ENCODE assay signal across 26 cellular contexts in genomic region chr3:178043084-178043483, GRCh38.
"Had no signal": no experiment of that assay in that cellular context is flagged by ENCODE, and none has a peak within 500 bp of the region (broad histone marks: within the 10 kb centered on the region; RNA-seq: fewer than 3 reads in every experiment).

No MANE protein-coding gene starts in this region.

- H3K4me3 ChIP-seq: gastroesophageal sphincter, heart left ventricle, mucosa of descending colon, right lobe of liver, skin epidermis, tibial nerve had no signal

- H3K36me3 ChIP-seq: gastroesophageal sphincter, heart left ventricle, right lobe of liver, tibial nerve had no signal

- H3K9me3 ChIP-seq: gastroesophageal sphincter, heart left ventricle, mucosa of descending colon, right lobe of liver, tibial nerve had no signal

- DNase-seq: activated CD4-positive, alpha-beta memory T cell treated with anti-CD3 and anti-CD28 coated beads for 36 hours; activated CD4-positive, alpha-beta T cell treated with anti-CD3 and anti-CD28 coated beads for 4 hours; activated CD4-positive, CD25-positive, alpha-beta regulatory T cell; activated effector memory CD4-positive, alpha-beta T cell treated with Interleukin-2 at 50 U/mL for 16 hours; activated naive CD4-positive, alpha-beta T cell treated with anti-CD3 and anti-CD28 coated beads for 36 hours; activated naive CD8-positive, alpha-beta T cell treated with anti-CD3 and anti-CD28 coated beads, Interleukin-2, amount 10 ng/mL, durations not matched to agents 7 days and 5 days; activated T-cell treated with anti-CD3 and anti-CD28 coated beads, Interleukin-2, amount 50 U/mL, for 72 hours; amygdala; cerebellar nuclear complex; effector CD4-positive, alpha-beta T cell; heart left ventricle; islet precursor cell; left cardiac atrium; mesendoderm; mucosa of descending colon; occipital lobe; right lobe of liver; stimulated activated CD4-positive, alpha-beta T cell treated with anti-CD3 and anti-CD28 coated beads, Interleukin-1b, Interleukin-23, amount 100 ng/mL, for 48 hours; stimulated activated naive CD8-positive, alpha-beta T cell treated with anti-CD3 and anti-CD28 coated beads, Interleukin-15, amount 100 ng/mL, for 72 hours; T-helper 17 cell had no signal

- H3K27ac ChIP-seq: gastroesophageal sphincter, heart left ventricle, right lobe of liver, skin epidermis, tibial nerve had no signal

- FAIRE-seq: bronchial epithelial cell, endometrium, urothelium cell line had no signal

- H3K27me3 ChIP-seq: gastroesophageal sphincter, heart left ventricle, right lobe of liver, tibial nerve had no signal

- H3K4me1 ChIP-seq: gastroesophageal sphincter, heart left ventricle, right lobe of liver, tibial nerve had no signal

- ATAC-seq: activated T-cell treated with anti-CD3 and anti-CD28 coated beads, Interleukin-2, amount 50 U/mL, for 72 hours; gastroesophageal sphincter; heart left ventricle; left cardiac atrium; mucosa of descending colon; right lobe of liver; stimulated activated naive CD8-positive, alpha-beta T cell treated with anti-CD3 and anti-CD28 coated beads, Interleukin-15, amount 100 ng/mL, for 72 hours; T-helper 17 cell had no signal
